ENCODE assay signal across 8 cellular contexts in genomic region chr4:154618708-154619315, GRCh38. TPM values are rescaled to one million over a fixed set of nuclear protein-coding genes. Genes with fewer than 3 reads are reported as not detected.
DNase-seq lines count a peak whose midpoint lies in the region; TF ChIP-seq lines count a peak whose summit lies in the region.

No MANE protein-coding gene starts in this region.

- H3F3A ChIP-seq in GM23248 (ENCODE audit: insufficient read depth): no peaks in the 10 kb centered on the region

- peak; percentile 79 for TF ChIP-seq CTCF in kidney epithelial cell (IDR thresholded peaks at IDR 0.05; ENCODE audit: insufficient read depth, low read length, poor library complexity, severe bottlenecking)

- H3K4me2 ChIP-seq in GM23248 (ENCODE audit: unreplicated experiment): no peak overlapping the region

- H3K4me3 ChIP-seq in GM23248: no peak overlapping the region
- H3K4me3 ChIP-seq in kidney epithelial cell (ENCODE audit: low read depth, low read length): no peak overlapping the region

- 31% methylated on average over 4 of the region's 4 CpGs for WGBS in GM23248 (ENCODE audit: low coverage in 1 of 2, low lambda C conversion rate in 2 of 2, missing lambda C conversion rate in 2 of 2), 2 experiments

- no peak overlapping the region for H3K27ac ChIP-seq in GM23248

- no peaks in the 10 kb centered on the region for H3K9me3 ChIP-seq in GM23248 (ENCODE audit: low read depth)

- in situ Hi-C loops in GM23248 (cut with MboI): no loop called here
- in situ Hi-C loops in KBM-7 (cut with MboI; ENCODE audit: low pct_unique_long_range_greater_than_20kb, low sequenced_read_pairs): loop anchor here (25.0 kb wide), 1 partner anchor 282 kb away; no protein-coding TSS in a partner anchor
- in situ Hi-C loops in T47D (cut with HindIII; ENCODE audit: low pct_unique_long_range_greater_than_20kb, low sequenced_read_pairs): no loop called here

- H4K20me1 ChIP-seq in GM23248 (ENCODE audit: insufficient read depth): no peaks in the 10 kb centered on the region

- no peaks in the 10 kb centered on the region for H3K79me2 ChIP-seq in GM23248 (ENCODE audit: insufficient read depth)

- H3K4me1 ChIP-seq in GM23248 (ENCODE audit: insufficient read depth): no peaks in the 10 kb centered on the region

- peaks cover 21% of the 10 kb centered on the region; the same call in 1 of the 2 replicates for H3K27me3 ChIP-seq in GM23248 (replicated peaks; ENCODE audit: insufficient read depth)
- H3K27me3 ChIP-seq in kidney epithelial cell (ENCODE audit: control insufficient read depth, insufficient read depth, low read length): no peaks in the 10 kb centered on the region

- DNase-seq in NCI-H510A treated with DMSO at 0.1 percent for 48 hours (lab: John Stamatoyannopoulos, UW) (peak; percentile 42), NCI-H510A (lab: John Stamatoyannopoulos, UW) (no peak), GM23248 (peak; percentile 63), KBM-7 (peak; percentile 70), T-helper 9 cell (peak; percentile 3), T47D (ENCODE audit: low read depth in 1 of 2, low spot score in 1 of 2) (peak; percentile 19 to 68), kidney epithelial cell (ENCODE audit: low read depth) (no peak)
- DNase-seq in stimulated activated CD4-positive, alpha-beta T cell treated with anti-CD3 and anti-CD28 coated beads, TNF-alpha, amount 100 ng/mL, for 48 hours (ENCODE audit: low read depth in 3 of 3): peak; percentile 13 to 25 (median 14)

- no peaks in the 10 kb centered on the region for H3K9me2 ChIP-seq in GM23248 (ENCODE audit: insufficient read depth)

- no peak overlapping the region for H2AFZ ChIP-seq in GM23248

- no peaks in the 10 kb centered on the region for H3K36me3 ChIP-seq in GM23248 (ENCODE audit: low read depth)
- H3K36me3 ChIP-seq in kidney epithelial cell (ENCODE audit: control insufficient read depth, insufficient read depth, low read length): no peaks in the 10 kb centered on the region

- H3K9ac ChIP-seq in GM23248: no peak overlapping the region

RNA-seq across cellular contexts. Expression of gene FGG, which starts 6.4 kb away (rescaled TPM):
- total RNA-seq in GM23248 (2014; rRNA removed; shearing (Covaris generic)): not detected in 2 replicates
- not detected in 2 replicates for polyA plus RNA-seq in GM23248 (2016; fragmentation: Nextera tagmentation; extraction: Ambion mirVana)
- total RNA-seq in kidney epithelial cell: not detected in 2 replicates

RNA-seq across cellular contexts. Expression of gene FGA, which starts 28.3 kb away (rescaled TPM):
- total RNA-seq in GM23248 (2014; rRNA removed; shearing (Covaris generic)): not detected in 2 replicates
- polyA plus RNA-seq in GM23248 (2016; fragmentation: Nextera tagmentation; extraction: Ambion mirVana): not detected in 2 replicates
- total RNA-seq in kidney epithelial cell: not detected in 2 replicates

RNA-seq across cellular contexts. Expression of gene FGB, which starts 56.0 kb away (rescaled TPM):
- total RNA-seq in GM23248 (2014; rRNA removed; shearing (Covaris generic)): not detected in 2 replicates
- polyA plus RNA-seq in GM23248 (2016; fragmentation: Nextera tagmentation; extraction: Ambion mirVana): not detected in 2 replicates
- total RNA-seq in kidney epithelial cell: 1.5 and 3.7 TPM in 2 replicates

Comparison
In these comparisons a context has a peak if more than half of its experiments do, and no peak if none do; other contexts are left out.
1. DNase-seq: peak in NCI-H510A treated with DMSO at 0.1 percent for 48 hours (single experiment), GM23248 (single experiment), KBM-7 (single experiment), T-helper 9 cell (single experiment), T47D (2 of 2) and stimulated activated CD4-positive, alpha-beta T cell treated with anti-CD3 and anti-CD28 coated beads, TNF-alpha, amount 100 ng/mL, for 48 hours (3 of 3); none in NCI-H510A (single experiment) and kidney epithelial cell (single experiment).